ENCODE assay signal across 1 cellular context in the genomic region with DNA sequence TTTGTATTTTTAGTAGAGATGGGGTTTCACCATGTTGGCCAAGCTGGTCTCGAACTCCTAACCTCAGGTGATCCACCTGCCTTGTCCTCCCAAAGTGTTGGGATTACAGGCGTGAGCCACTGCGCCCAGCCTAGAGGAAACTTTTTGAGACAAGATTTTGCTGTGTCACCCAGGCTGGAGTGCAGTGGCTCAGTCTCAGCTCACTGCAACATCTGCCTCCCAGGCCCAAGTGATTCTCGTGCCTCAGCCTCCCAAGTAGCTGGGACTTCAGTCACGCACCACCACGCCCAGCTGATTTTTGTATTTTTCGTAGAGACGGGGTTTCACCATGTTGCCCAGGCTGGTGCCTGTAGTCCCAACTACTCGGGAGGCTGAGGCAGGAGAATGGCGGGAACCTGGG. TPM values are rescaled to one million over a fixed set of nuclear protein-coding genes. Genes with fewer than 3 reads are reported as not detected.
"Had no signal": no experiment of that assay in that cellular context is flagged by ENCODE, and none has a peak within 500 bp of the region (broad histone marks: within the 10 kb centered on the region; RNA-seq: fewer than 3 reads in every experiment).

No MANE protein-coding gene starts in this region.

RNA-seq across cellular contexts. Expression of gene SHISA4, which starts 49.6 kb away (rescaled TPM):
- polyA plus RNA-seq: naive thymus-derived CD8-positive, alpha-beta T cell had no signal
